In genomic region chr14:24215495-24216344, GRCh38 we compare ENCODE assay signal across 8 cellular contexts. TPM values are rescaled to one million over a fixed set of nuclear protein-coding genes. Genes with fewer than 3 reads are reported as not detected.
DNase-seq lines count a peak whose midpoint lies in the region; ATAC-seq and TF ChIP-seq lines count a peak whose summit lies in the region.

TSS of gene MDP1 (minus strand) at chr14:24216066. CDS start at chr14:24215955, 111 bp downstream.

- H3K27ac ChIP-seq in cingulate gyrus (ENCODE audit: low read depth, low read length) (peak within 1 kb of the TSS; percentile 80), left lung (peak within 1 kb of the TSS; percentile 92 to 95)

- CTCF ChIA-PET in BJ (lab: Yijun Ruan, JAX) = interaction anchor here (0.8 to 2.0 kb wide), 11 partner anchors 9 to 216 kb away, joined by 3 to 12 read pairs (median 4); partner anchors contain the start of genes DHRS1, IRF9, NOP9 and TINF2

- intact Hi-C loops in left lung (cut with DNase I) = no loop called here

- peak within 1 kb of the TSS; percentile 64 for H3K4me3 ChIP-seq in BJ (ENCODE audit: low read depth, low read length)
- H3K4me3 ChIP-seq in left lung = peak within 1 kb of the TSS; percentile 69 to 70

- peaks cover 9 to 45% of the 10 kb centered on the region in 2 donors for H3K4me1 ChIP-seq in left lung

- POLR2A ChIA-PET in BJ (lab: Charles Lee) = interaction anchor here (0.6 to 0.7 kb wide), 2 partner anchors 27 to 227 kb away, joined by 3 to 8 read pairs; partner anchors contain the start of gene SDR39U1

- H3K27me3 ChIP-seq in BJ (ENCODE audit: control insufficient read depth, insufficient read depth, low read length) = no peaks in the 10 kb centered on the region
- no peaks in the 10 kb centered on the region for H3K27me3 ChIP-seq in left lung

- peak; percentile 38 for DNase-seq in BJ (ENCODE audit: low read depth)
- peak; percentile 74 for DNase-seq in NCI-H510A (lab: John Stamatoyannopoulos, UW)
- peak; percentile 82 for DNase-seq in activated CD4-positive, alpha-beta T cell treated with anti-CD3 and anti-CD28 coated beads for 4 hours
- DNase-seq in left lung = peak; percentile 88 to 95
- peak; percentile 69 to 75 for DNase-seq in stimulated activated CD4-positive, alpha-beta T cell treated with anti-CD3 and anti-CD28 coated beads, Interleukin-2, amount 100 ng/mL, for 48 hours

- H3K36me3 ChIP-seq in BJ (ENCODE audit: control insufficient read depth, insufficient read depth, low read length) = peaks cover 7% of the 10 kb centered on the region
- H3K36me3 ChIP-seq in left lung = peaks cover 0 to 18% of the 10 kb centered on the region in 2 donors

- H3K9me3 ChIP-seq in left lung = no peaks in the 10 kb centered on the region

- ATAC-seq in HG03439 (IDR thresholded peaks at IDR 0.05; ENCODE audit: unreplicated experiment) (peak; percentile 57), left lung (peak; percentile 83)

- TF ChIP-seq CTCF in BJ (IDR thresholded peaks at IDR 0.05; ENCODE audit: insufficient read depth, low read depth, low read length) (peak; percentile 47), left lung (IDR thresholded peaks at IDR 0.05) (peak; percentile 12 to 22)

- TF ChIP-seq POLR2A in GM19193 (IDR thresholded peaks at IDR 0.05; ENCODE audit: extremely low read depth, insufficient read depth, insufficient read length) = peak; percentile 84

RNA-seq across cellular contexts. Expression of gene MDP1, which starts in this region (rescaled TPM):
- 16.3 and 19.3 TPM in 2 replicates for polyA plus RNA-seq in BJ (2011; rRNA removed)
- polyA minus RNA-seq in BJ (2011; rRNA and poly(A)+ RNA removed) = 2.2 and 7.9 TPM in 2 replicates
- 10 to 100 TPM; 12.4 to 13.8 TPM for total RNA-seq in left lung

Comparison
In these comparisons a context has a peak if more than half of its experiments do, and no peak if none do; other contexts are left out.
1. Peak in every context shown above with its lines: DNase-seq, ATAC-seq, H3K4me3 ChIP-seq and H3K27ac ChIP-seq.
2. DNase-seq: peak in every context shown above with its lines; median percentile 92 in left lung; 82 in activated CD4-positive, alpha-beta T cell treated with anti-CD3 and anti-CD28 coated beads for 4 hours; 74 in NCI-H510A; 72 in stimulated activated CD4-positive, alpha-beta T cell treated with anti-CD3 and anti-CD28 coated beads, Interleukin-2, amount 100 ng/mL, for 48 hours; 38 in BJ.